9 cellular contexts compared by ENCODE assay signal in the genomic region with DNA sequence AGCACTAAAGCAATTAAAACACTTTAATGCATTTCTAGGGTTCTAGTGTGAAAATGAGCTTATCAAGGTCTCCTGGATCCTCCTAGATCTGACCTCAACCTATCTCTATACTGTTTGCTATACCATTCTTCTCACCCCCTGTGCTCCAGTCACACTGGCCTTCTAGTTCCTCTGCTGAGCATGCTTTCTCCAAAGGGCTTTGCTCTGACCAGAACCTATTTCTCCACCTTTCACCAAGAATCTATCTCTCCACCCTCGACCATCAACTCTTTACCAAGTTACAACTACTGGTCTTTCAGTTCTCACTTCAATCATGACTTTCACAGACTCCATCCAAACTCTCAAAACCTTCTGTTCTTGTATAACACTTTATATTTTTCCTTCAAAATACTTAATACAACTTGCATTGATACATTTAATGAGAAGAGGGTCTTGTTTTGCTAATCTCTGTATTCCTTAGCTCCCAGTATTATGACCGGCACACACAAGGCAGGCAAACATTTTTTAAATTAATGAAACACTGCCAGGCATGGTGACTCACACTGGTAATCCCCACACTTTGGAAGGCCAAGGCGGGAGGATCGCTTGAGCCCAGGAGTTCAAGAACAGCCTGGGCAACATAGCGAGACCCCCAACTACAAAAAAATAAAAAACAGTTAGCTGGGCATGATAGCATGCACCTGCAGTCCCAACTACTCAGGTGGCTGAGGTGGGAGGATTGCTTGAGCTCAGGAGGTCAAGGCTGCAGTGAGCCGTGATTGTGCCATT. TPM values are rescaled to one million over a fixed set of nuclear protein-coding genes. Genes with fewer than 3 reads are reported as not detected.
DNase-seq lines count a peak whose midpoint lies in the region; ATAC-seq and TF ChIP-seq lines count a peak whose summit lies in the region.
"Had no signal": no experiment of that assay in that cellular context is flagged by ENCODE, and none has a peak within 500 bp of the region (broad histone marks: within the 10 kb centered on the region; RNA-seq: fewer than 3 reads in every experiment).

No MANE protein-coding gene starts in this region.

- no peaks in the 10 kb centered on the region for H3K4me1 ChIP-seq in breast epithelium

- H3K4me3 Mint-ChIP-seq in MCF 10A (ENCODE audit: unreplicated experiment), result no peak overlapping the region
- H3K4me3 Mint-ChIP-seq in stimulated activated naive B cell treated with anti-CD40 and anti-IgM and Interleukin-4, amounts not matched to agents 10 μg/mL and 1 μg/mL and 100 μg/mL, for 72 hours, result no peak overlapping the region

- no peak overlapping the region for H3K27ac ChIP-seq in breast epithelium

- no peaks in the 10 kb centered on the region for H3K36me3 Mint-ChIP-seq in MCF 10A (ENCODE audit: insufficient read depth, unreplicated experiment)
- H3K36me3 Mint-ChIP-seq in stimulated activated naive B cell treated with anti-CD40 and anti-IgM and Interleukin-4, amounts not matched to agents 10 μg/mL and 1 μg/mL and 100 μg/mL, for 72 hours, result peaks cover 5 to 9% of the 10 kb centered on the region in 2 donors

- BruUV-seq in MCF 10A (replicated peaks; lab: Mats Ljungman, UMichigan), result no TSS peak

- no peaks in the 10 kb centered on the region for H3K9me3 ChIP-seq in breast epithelium

- H3K4me3 ChIP-seq in breast epithelium (no peak overlapping the region), fibroblast of pulmonary artery (replicated peaks; ENCODE audit: low read depth, low read length) (no peak overlapping the region)

- no peaks in the 10 kb centered on the region for H3K9me3 Mint-ChIP-seq in MCF 10A (ENCODE audit: unreplicated experiment)
- no peaks in the 10 kb centered on the region for H3K9me3 Mint-ChIP-seq in stimulated activated naive B cell treated with anti-CD40 and anti-IgM and Interleukin-4, amounts not matched to agents 10 μg/mL and 1 μg/mL and 100 μg/mL, for 72 hours

- H3K27me3 Mint-ChIP-seq in MCF 10A (ENCODE audit: insufficient read depth, unreplicated experiment), result no peaks in the 10 kb centered on the region
- H3K27me3 Mint-ChIP-seq in stimulated activated naive B cell treated with anti-CD40 and anti-IgM and Interleukin-4, amounts not matched to agents 10 μg/mL and 1 μg/mL and 100 μg/mL, for 72 hours, result no peaks in the 10 kb centered on the region

- peak overlapping the region; percentile 4 for H3K27ac Mint-ChIP-seq in MCF 10A (ENCODE audit: low read depth, unreplicated experiment)
- peak overlapping the region; percentile 32 for H3K27ac Mint-ChIP-seq in stimulated activated naive B cell treated with anti-CD40 and anti-IgM and Interleukin-4, amounts not matched to agents 10 μg/mL and 1 μg/mL and 100 μg/mL, for 72 hours

- TF ChIP-seq CTCF in MCF 10A (IDR thresholded peaks at IDR 0.05; ENCODE audit: unreplicated experiment) (no peak), breast epithelium (IDR thresholded peaks at IDR 0.05) (no peak), fibroblast of pulmonary artery (IDR thresholded peaks at IDR 0.05; ENCODE audit: low read length, missing control alignments) (no peak)

- H3K27me3 ChIP-seq in breast epithelium, result no peaks in the 10 kb centered on the region

- TF ChIP-seq POLR2A in breast epithelium (IDR thresholded peaks at IDR 0.05), result no peak

- H3K36me3 ChIP-seq in breast epithelium, result no peaks in the 10 kb centered on the region

- no peak for ATAC-seq in stimulated activated naive B cell treated with anti-CD40 and anti-IgM and Interleukin-4, amounts not matched to agents 10 μg/mL and 1 μg/mL and 100 μg/mL, for 72 hours (replicated peaks)
- ATAC-seq in GM19395 (IDR thresholded peaks at IDR 0.05; ENCODE audit: unreplicated experiment) (no peak), HG03457 (IDR thresholded peaks at IDR 0.05; ENCODE audit: unreplicated experiment) (no peak)

- intact Hi-C loops in MCF 10A (cut with micrococcal nuclease) (no loop called here), breast epithelium (cut with DNase I; ENCODE audit: low total_unique reads) (no loop called here)

- DNase-seq in MCF 10A (ENCODE audit: unreplicated experiment) (peak; percentile 45), breast epithelium (ENCODE audit: low spot score in 2 of 2) (no peak), RPMI7951 (ENCODE audit: low read depth) (peak; percentile 46), fibroblast of pulmonary artery (ENCODE audit: low read depth) (peak; percentile 43), CD1c-positive myeloid dendritic cell (ENCODE audit: extremely low spot score) (no peak)
- no peak for DNase-seq in stimulated activated naive B cell treated with anti-CD40 and anti-IgM and Interleukin-4, amounts not matched to agents 10 μg/mL and 1 μg/mL and 100 μg/mL, for 72 hours
- DNase-seq: NCI-H748 treated with DMSO at 0.1 percent for 48 hours had no signal

- peaks cover 15% of the 10 kb centered on the region for H3K4me1 Mint-ChIP-seq in MCF 10A (ENCODE audit: insufficient read depth, unreplicated experiment)
- H3K4me1 Mint-ChIP-seq in stimulated activated naive B cell treated with anti-CD40 and anti-IgM and Interleukin-4, amounts not matched to agents 10 μg/mL and 1 μg/mL and 100 μg/mL, for 72 hours, result peaks cover 31 to 49% of the 10 kb centered on the region in 2 donors

- CTCF ChIA-PET in MCF 10A (lab: Yijun Ruan, JAX), result interaction anchor here (0.7 to 1.2 kb wide), 4 partner anchors 11 to 26 kb away, joined by 3 to 5 read pairs (median 4); no protein-coding TSS in a partner anchor

- POLR2A ChIA-PET in MCF 10A (lab: Yijun Ruan, JAX), result interaction anchor here (0.6 to 2.7 kb wide), 3 partner anchors 19 to 408 kb away, joined by 3 to 11 read pairs (median 3); no protein-coding TSS in a partner anchor

RNA-seq across cellular contexts. Expression of gene PPP1R12A, which starts 22.8 kb away (rescaled TPM):
- 67.6 and 78.0 TPM in 2 replicates for total RNA-seq in MCF 10A (2022)
- 100 to 1,000 TPM in 2 of 3 donors, 10 to 100 TPM in 1; 64.8 to 137 (median 134) TPM for total RNA-seq in breast epithelium
- total RNA-seq in RPMI7951 (2014; rRNA removed; shearing (Covaris generic)), result 37.1 and 47.5 TPM in 2 replicates

Comparison
In these comparisons a context has a peak if more than half of its experiments do, and no peak if none do; other contexts are left out.
1. DNase-seq: peak in MCF 10A (single experiment), RPMI7951 (single experiment) and fibroblast of pulmonary artery (single experiment); none in breast epithelium (0 of 2), stimulated activated naive B cell treated with anti-CD40 and anti-IgM and Interleukin-4, amounts not matched to agents 10 μg/mL and 1 μg/mL and 100 μg/mL, for 72 hours (single experiment) and CD1c-positive myeloid dendritic cell (single experiment).